In genomic region chr4:183458005-183458404, GRCh38 we compare ENCODE assay signal across 8 cellular contexts.
"Had no signal": no experiment of that assay in that cellular context is flagged by ENCODE, and none has a peak within 500 bp of the region (broad histone marks: within the 10 kb centered on the region; RNA-seq: fewer than 3 reads in every experiment).

No MANE protein-coding gene starts in this region.

- H3K27ac ChIP-seq: GM23248, KMS-11 had no signal

- H3K9me3 Mint-ChIP-seq: H9 had no signal

- DNase-seq: GM23248, H9, HCEC 1CT, KBM-7 had no signal

- H3K4me1 Mint-ChIP-seq: H9 had no signal

- H2AFZ ChIP-seq: GM23248 had no signal

- H3K4me3 Mint-ChIP-seq: H9 had no signal

- H3K4me3 ChIP-seq: GM23248 had no signal

- FAIRE-seq: H1, H54, HTR-8/SVneo had no signal

- H3K4me2 ChIP-seq: KMS-11 had no signal

- H3K9ac ChIP-seq: GM23248, KMS-11 had no signal
